Comparison of ENCODE assay signal across 9 cellular contexts in genomic region chr17:74528491-74529199, GRCh38.
A peak's percentile ranks its signal among the peaks of the same experiment; 100 is the strongest.
DNase-seq lines count a peak whose midpoint lies in the region; ATAC-seq and TF ChIP-seq lines count a peak whose summit lies in the region.
"Had no signal": no experiment of that assay in that cellular context is flagged by ENCODE, and none has a peak within 500 bp of the region (broad histone marks: within the 10 kb centered on the region; RNA-seq: fewer than 3 reads in every experiment).

No MANE protein-coding gene starts in this region.

- no peaks in the 10 kb centered on the region for H3K36me3 Mint-ChIP-seq in T-helper 2 cell treated with Interferon-gamma antibody and Interleukin-4, amounts not matched to agents 5 μg/mL and 100 μg/mL, for 36 hours (ENCODE audit: low read depth)

- ATAC-seq in GM21515 (IDR thresholded peaks at IDR 0.05; ENCODE audit: unreplicated experiment) = peak; percentile 69

- no peak overlapping the region for H3K4me3 Mint-ChIP-seq in T-helper 2 cell treated with Interferon-gamma antibody and Interleukin-4, amounts not matched to agents 5 μg/mL and 100 μg/mL, for 36 hours
- H3K4me3 Mint-ChIP-seq: neural crest cell had no signal

- no peak overlapping the region for H3K4me3 ChIP-seq in GM12865 (ENCODE audit: low read depth, low read length)
- H3K4me3 ChIP-seq in HL-60 (replicated peaks; ENCODE audit: insufficient read depth, low read length) = no peak overlapping the region

- DNase-seq in GM12865 (ENCODE audit: low read depth) (peak; percentile 73), HL-60 (ENCODE audit: low read depth in 1 of 2, low spot score in 1 of 2) (peak; percentile 98 to 99), islet precursor cell (peak; percentile 23), HK-2 (ENCODE audit: unreplicated experiment) (no peak), DMS53 treated with DMSO at 0.1 percent for 48 hours (lab: John Stamatoyannopoulos, UW; ENCODE audit: unreplicated experiment) (no peak)
- no peak for DNase-seq in T-helper 2 cell treated with Interferon-gamma antibody and Interleukin-4, amounts not matched to agents 5 μg/mL and 100 μg/mL, for 36 hours (ENCODE audit: low spot score)
- no peak for DNase-seq in activated naive CD4-positive, alpha-beta T cell treated with anti-CD3 and anti-CD28 coated beads, Interleukin-2, amount 50 U/mL, for 16 hours

- H3K9me3 Mint-ChIP-seq in T-helper 2 cell treated with Interferon-gamma antibody and Interleukin-4, amounts not matched to agents 5 μg/mL and 100 μg/mL, for 36 hours = no peaks in the 10 kb centered on the region

- H3K27ac Mint-ChIP-seq in T-helper 2 cell treated with Interferon-gamma antibody and Interleukin-4, amounts not matched to agents 5 μg/mL and 100 μg/mL, for 36 hours = no peak overlapping the region

- TF ChIP-seq CTCF in GM12865 (IDR thresholded peaks at IDR 0.05; ENCODE audit: insufficient read depth, low read depth, low read length, missing control alignments) = no peak
- TF ChIP-seq CTCF in HL-60 (IDR thresholded peaks at IDR 0.05; ENCODE audit: insufficient read depth, low read length) = no peak

- H3K27me3 Mint-ChIP-seq in T-helper 2 cell treated with Interferon-gamma antibody and Interleukin-4, amounts not matched to agents 5 μg/mL and 100 μg/mL, for 36 hours (ENCODE audit: low read depth) = peaks cover 17% of the 10 kb centered on the region

- peak overlapping the region; percentile 31 for H3K27ac ChIP-seq in HL-60 (replicated peaks)

- no peaks in the 10 kb centered on the region for H3K27me3 ChIP-seq in HL-60 (ENCODE audit: insufficient read depth, poor library complexity, severe bottlenecking)

- peaks cover 8% of the 10 kb centered on the region for H3K4me1 Mint-ChIP-seq in T-helper 2 cell treated with Interferon-gamma antibody and Interleukin-4, amounts not matched to agents 5 μg/mL and 100 μg/mL, for 36 hours (ENCODE audit: low read depth)
- H3K4me1 Mint-ChIP-seq: neural crest cell had no signal

Comparison
In these comparisons a context has a peak if more than half of its experiments do, and no peak if none do; other contexts are left out.
1. DNase-seq: peak in GM12865 (single experiment), HL-60 (2 of 2) and islet precursor cell (single experiment); none in T-helper 2 cell treated with Interferon-gamma antibody and Interleukin-4, amounts not matched to agents 5 μg/mL and 100 μg/mL, for 36 hours (single experiment), activated naive CD4-positive, alpha-beta T cell treated with anti-CD3 and anti-CD28 coated beads, Interleukin-2, amount 50 U/mL, for 16 hours (single experiment), HK-2 (single experiment) and DMS53 treated with DMSO at 0.1 percent for 48 hours (single experiment).